Comparison of ENCODE assay signal across 1 cellular context in genomic region chrX:110006826-110007375, GRCh38.
TF ChIP-seq lines count a peak whose summit lies in the region.

No MANE protein-coding gene starts in this region.

TF ChIP-seq in A549, 52 proteins besides CTCF, POLR2A, EP300 and RAD21 (continued from another document):
- no peak for TF ChIP-seq BCL3 (IDR thresholded peaks at IDR 0.05)
- TF ChIP-seq, protein P1, sequence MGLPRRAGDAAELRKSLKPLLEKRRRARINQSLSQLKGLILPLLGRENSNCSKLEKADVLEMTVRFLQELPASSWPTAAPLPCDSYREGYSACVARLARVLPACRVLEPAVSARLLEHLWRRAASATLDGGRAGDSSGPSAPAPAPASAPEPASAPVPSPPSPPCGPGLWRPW (IDR thresholded peaks at IDR 0.05), result no peak
- TF ChIP-seq ZC3H11A (IDR thresholded peaks at IDR 0.05), result no peak
- no peak for TF ChIP-seq NR3C1 (IDR thresholded peaks at IDR 0.05)
- no peak for TF ChIP-seq REST (IDR thresholded peaks at IDR 0.05)
- TF ChIP-seq CBX2 (IDR thresholded peaks at IDR 0.05; ENCODE audit: borderline replicate concordance, low read depth), result no peak
- no peak for TF ChIP-seq NPAS2 (CRISPR knock-in tag; IDR thresholded peaks at IDR 0.05; ENCODE audit: borderline replicate concordance)
- no peak for TF ChIP-seq ZFP36 (IDR thresholded peaks at IDR 0.05; ENCODE audit: borderline replicate concordance, partially characterized antibody)
- no peak for TF ChIP-seq ESRRA (IDR thresholded peaks at IDR 0.05; ENCODE audit: borderline replicate concordance, low read length)
